Comparison of ENCODE assay signal across 7 cellular contexts in genomic region chr21:6368824-6369223, GRCh38.
DNase-seq lines count a peak whose midpoint lies in the region; ATAC-seq and TF ChIP-seq lines count a peak whose summit lies in the region.
"Not testable (repeated sequence)": the region's sequence is repeated elsewhere in the genome, so short reads cannot be mapped to it uniquely, and the experiment has no call there.

No MANE protein-coding gene starts in this region.

- not testable (repeated sequence) for ATAC-seq in mucosa of descending colon

- POLR2A ChIA-PET in OCI-LY7 (lab: Charles Lee): interaction anchor here (2.4 kb wide), 1 partner anchor 9 kb away, joined by 12 read pairs; no protein-coding TSS in a partner anchor

- H3K36me3 ChIP-seq in OCI-LY7 (ENCODE audit: insufficient read depth, low read length); adipocyte (ENCODE audit: control insufficient read depth, insufficient read depth, low read length, severe bottlenecking); hepatocyte (replicated peaks; ENCODE audit: insufficient read depth, low read depth); mucosa of descending colon (ENCODE audit: low read depth); sigmoid colon: not testable (repeated sequence)

- not testable (repeated sequence) for TF ChIP-seq EP300 in sigmoid colon (IDR thresholded peaks at IDR 0.05)

- 14% methylated on average over 7 of the region's 7 CpGs for WGBS in hepatocyte (ENCODE audit: low lambda C conversion rate, missing lambda C conversion rate)
- 2 to 13% methylated on average over 2 of the region's 7 CpGs for WGBS in sigmoid colon, 2 donors

- TF ChIP-seq POLR2A in sigmoid colon (IDR thresholded peaks at IDR 0.05): not testable (repeated sequence)

- H3K27me3 ChIP-seq in adipocyte (replicated peaks; ENCODE audit: control insufficient read depth, insufficient read depth, low read length); hepatocyte; sigmoid colon: not testable (repeated sequence)

- not testable (repeated sequence) for H3K27ac ChIP-seq in OCI-LY7 (ENCODE audit: low read depth, low read length, poor library complexity, severe bottlenecking); hepatocyte
- H3K27ac ChIP-seq in sigmoid colon: peak overlapping the region in 3 of 4 donors; percentile 71 to 83 (median 73)

- not testable (repeated sequence) for H4K20me1 ChIP-seq in OCI-LY7 (ENCODE audit: insufficient read depth, low read length); hepatocyte (ENCODE audit: insufficient read depth, poor library complexity, severe bottlenecking)

- peak overlapping the region; percentile 72 for H3K9ac ChIP-seq in adipocyte (ENCODE audit: low read length)

- H3K9me3 ChIP-seq in OCI-LY7 (ENCODE audit: low read length); adipocyte (ENCODE audit: control insufficient read depth, low read length); hepatocyte (ENCODE audit: low read depth); mucosa of descending colon; sigmoid colon: not testable (repeated sequence)

- DNase-seq in GM12865 (ENCODE audit: low read depth) (peak; percentile 3), OCI-LY7 (ENCODE audit: low spot score) (peak; percentile 0), adipocyte (ENCODE audit: low read depth) (peak; percentile 40), ecto neural progenitor cell (ENCODE audit: low spot score) (peak; percentile 39), hepatocyte (ENCODE audit: low spot score) (peak; percentile 28), mucosa of descending colon (peak in 2 of 3 donors; percentile 14 to 55), sigmoid colon (peak; percentile 34)

- H3K4me1 ChIP-seq in OCI-LY7 (ENCODE audit: insufficient read depth, low read length, poor library complexity, severe bottlenecking); adipocyte (ENCODE audit: control insufficient read depth, insufficient read depth, low read length); hepatocyte (ENCODE audit: insufficient read depth); mucosa of descending colon (ENCODE audit: low read depth); sigmoid colon: not testable (repeated sequence)

- TF ChIP-seq CTCF in GM12865 (IDR thresholded peaks at IDR 0.05; ENCODE audit: insufficient read depth, low read depth, low read length, missing control alignments); OCI-LY7 (conservative IDR thresholded peaks at IDR 0.05; ENCODE audit: low read length); hepatocyte (IDR thresholded peaks at IDR 0.05; ENCODE audit: poor library complexity); mucosa of descending colon (IDR thresholded peaks at IDR 0.05); sigmoid colon (IDR thresholded peaks at IDR 0.05): not testable (repeated sequence)

- intact Hi-C loops in OCI-LY7 (cut with micrococcal nuclease; ENCODE audit: unreplicated experiment); mucosa of descending colon (cut with DNase I, micrococcal nuclease); sigmoid colon (cut with DNase I): not testable (repeated sequence)

- H3K4me3 ChIP-seq in GM12865 (ENCODE audit: low read depth, low read length) (peak overlapping the region; percentile 46), adipocyte (ENCODE audit: low read length) (peak overlapping the region; percentile 75), sigmoid colon (peak overlapping the region; percentile 2 to 33 (median 28))
- H3K4me3 ChIP-seq in OCI-LY7 (ENCODE audit: low read depth, low read length, poor library complexity, severe bottlenecking); hepatocyte; mucosa of descending colon: not testable (repeated sequence)

- not testable (repeated sequence) for H3K9me2 ChIP-seq in OCI-LY7 (ENCODE audit: insufficient read depth, low read length); hepatocyte (replicated peaks; ENCODE audit: insufficient read depth)

- CTCF ChIA-PET in OCI-LY7 (lab: Charles Lee; ENCODE audit: unreplicated experiment): not testable (repeated sequence)

- H3K4me2 ChIP-seq in OCI-LY7 (ENCODE audit: low read length); hepatocyte: not testable (repeated sequence)

- not testable (repeated sequence) for H3K79me2 ChIP-seq in OCI-LY7 (ENCODE audit: insufficient read depth, low read depth, low read length); hepatocyte

- BruUV-seq in OCI-LY7 (replicated peaks; lab: Mats Ljungman, UMichigan): not testable (repeated sequence)

- not testable (repeated sequence) for H2AFZ ChIP-seq in OCI-LY7 (ENCODE audit: low read length); hepatocyte
